8 cellular contexts compared by ENCODE assay signal in the genomic region with DNA sequence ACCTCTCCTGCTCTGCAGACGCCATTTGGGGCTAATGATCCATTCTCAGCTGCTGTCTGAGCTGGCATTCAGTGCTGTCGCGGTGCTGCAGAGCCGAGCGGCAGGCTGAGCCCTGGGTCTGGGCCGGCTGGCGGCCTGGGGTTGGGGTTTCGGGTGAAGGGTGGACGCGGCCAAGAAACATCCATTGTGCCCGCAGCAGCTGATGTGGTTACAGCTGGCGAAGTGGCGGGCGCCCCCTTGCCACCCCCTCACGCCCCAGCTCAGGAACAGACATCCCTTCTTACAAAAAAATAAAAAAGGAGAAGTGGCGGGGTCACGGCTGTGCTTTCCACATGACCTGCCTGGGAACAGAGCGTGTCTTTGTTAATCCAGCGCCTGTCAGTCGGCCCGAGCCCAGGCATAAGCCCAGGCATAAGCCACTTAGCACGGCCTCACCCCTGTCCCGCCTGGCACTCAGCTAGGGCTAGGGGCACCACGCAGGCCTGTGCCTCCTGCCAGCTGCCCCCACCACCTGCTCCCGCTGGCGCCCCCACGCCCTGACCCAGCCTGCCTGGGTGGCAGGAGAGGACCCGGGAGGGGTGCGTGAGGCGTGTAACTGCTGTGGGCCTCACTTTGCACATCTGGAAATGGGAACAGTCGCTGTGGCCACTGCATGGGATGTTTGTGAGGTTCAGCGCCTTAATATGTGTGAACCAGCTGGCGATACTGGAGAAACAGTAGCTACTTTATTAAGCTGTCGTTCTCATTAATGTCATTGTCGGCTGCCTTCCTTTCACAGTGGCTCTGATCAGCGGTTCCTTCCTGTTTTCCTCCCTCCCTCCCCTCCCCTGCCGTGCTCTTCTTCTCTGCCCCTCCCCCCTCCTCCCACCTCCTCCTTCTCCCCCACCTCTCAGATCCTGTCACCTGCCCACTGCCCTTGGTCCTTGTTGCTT.
DNase-seq lines count a peak whose midpoint lies in the region; ATAC-seq and TF ChIP-seq lines count a peak whose summit lies in the region.

No MANE protein-coding gene starts in this region.

- TF ChIP-seq CTCF in Peyer's patch (IDR thresholded peaks at IDR 0.05) (no peak), esophagus squamous epithelium (IDR thresholded peaks at IDR 0.05) (no peak), retinal pigment epithelial cell (conservative IDR thresholded peaks at IDR 0.05; ENCODE audit: low read depth, low read length) (no peak)

- H3K9me3 ChIP-seq in Peyer's patch (no peaks in the 10 kb centered on the region), esophagus squamous epithelium (no peaks in the 10 kb centered on the region)

- no peaks in the 10 kb centered on the region for H3K36me3 ChIP-seq in Peyer's patch
- H3K36me3 ChIP-seq in esophagus squamous epithelium = no peaks in the 10 kb centered on the region

- intact Hi-C loops in esophagus squamous epithelium (cut with DNase I) = loop anchor here (10.0 kb wide), 1 partner anchor 105 kb away; no protein-coding TSS in a partner anchor

- peaks cover 0 to 46% (median 26%) of the 10 kb centered on the region in 4 donors for H3K4me1 ChIP-seq in Peyer's patch
- peaks cover 20 to 76% (median 37%) of the 10 kb centered on the region in 3 donors for H3K4me1 ChIP-seq in esophagus squamous epithelium

- H3K27ac ChIP-seq in Peyer's patch (peak overlapping the region; percentile 55 to 88 (median 75)), esophagus squamous epithelium (peak overlapping the region in 3 of 4 donors; percentile 40 to 80 (median 65))

- H3K4me3 ChIP-seq in Peyer's patch (peak overlapping the region in 2 of 4 donors; percentile 1 to 37), esophagus squamous epithelium (no peak overlapping the region), retinal pigment epithelial cell (ENCODE audit: low read length) (no peak overlapping the region)

- no peak for TF ChIP-seq POLR2A in Peyer's patch (IDR thresholded peaks at IDR 0.05)
- peak in 1 of 4 donors; percentile 15 for TF ChIP-seq POLR2A in esophagus squamous epithelium (IDR thresholded peaks at IDR 0.05)

- DNase-seq in NCI-H1436 (lab: John Stamatoyannopoulos, UW) (peak; percentile 33), NCI-H1436 treated with DMSO at 0.1 percent for 48 hours (lab: John Stamatoyannopoulos, UW) (no peak), Peyer's patch (peak in 2 of 3 donors; percentile 80 to 86), esophagus squamous epithelium (lab: John Stamatoyannopoulos, UW) (no peak), retinal pigment epithelial cell (ENCODE audit: low read depth) (peak; percentile 93), GOT3 (lab: John Stamatoyannopoulos, UW) (no peak)

- 43 to 61% methylated on average over 7 to 12 of the region's 37 CpGs for WGBS in esophagus squamous epithelium, 2 donors

- H3K27me3 ChIP-seq in Peyer's patch (no peaks in the 10 kb centered on the region), esophagus squamous epithelium (peaks cover 0 to 48% (median 0%) of the 10 kb centered on the region in 4 donors)

- no peak for ATAC-seq in HG02870 (IDR thresholded peaks at IDR 0.05; ENCODE audit: unreplicated experiment)
- ATAC-seq in GM18858 (IDR thresholded peaks at IDR 0.05; ENCODE audit: unreplicated experiment) = no peak

Comparison
In these comparisons a context has a peak if more than half of its experiments do, and no peak if none do; other contexts are left out.
1. DNase-seq: peak in NCI-H1436 (single experiment), Peyer's patch (2 of 3) and retinal pigment epithelial cell (single experiment); none in NCI-H1436 treated with DMSO at 0.1 percent for 48 hours (single experiment), esophagus squamous epithelium (single experiment) and GOT3 (single experiment).